ENCODE assay signal across 8 cellular contexts in the genomic region with DNA sequence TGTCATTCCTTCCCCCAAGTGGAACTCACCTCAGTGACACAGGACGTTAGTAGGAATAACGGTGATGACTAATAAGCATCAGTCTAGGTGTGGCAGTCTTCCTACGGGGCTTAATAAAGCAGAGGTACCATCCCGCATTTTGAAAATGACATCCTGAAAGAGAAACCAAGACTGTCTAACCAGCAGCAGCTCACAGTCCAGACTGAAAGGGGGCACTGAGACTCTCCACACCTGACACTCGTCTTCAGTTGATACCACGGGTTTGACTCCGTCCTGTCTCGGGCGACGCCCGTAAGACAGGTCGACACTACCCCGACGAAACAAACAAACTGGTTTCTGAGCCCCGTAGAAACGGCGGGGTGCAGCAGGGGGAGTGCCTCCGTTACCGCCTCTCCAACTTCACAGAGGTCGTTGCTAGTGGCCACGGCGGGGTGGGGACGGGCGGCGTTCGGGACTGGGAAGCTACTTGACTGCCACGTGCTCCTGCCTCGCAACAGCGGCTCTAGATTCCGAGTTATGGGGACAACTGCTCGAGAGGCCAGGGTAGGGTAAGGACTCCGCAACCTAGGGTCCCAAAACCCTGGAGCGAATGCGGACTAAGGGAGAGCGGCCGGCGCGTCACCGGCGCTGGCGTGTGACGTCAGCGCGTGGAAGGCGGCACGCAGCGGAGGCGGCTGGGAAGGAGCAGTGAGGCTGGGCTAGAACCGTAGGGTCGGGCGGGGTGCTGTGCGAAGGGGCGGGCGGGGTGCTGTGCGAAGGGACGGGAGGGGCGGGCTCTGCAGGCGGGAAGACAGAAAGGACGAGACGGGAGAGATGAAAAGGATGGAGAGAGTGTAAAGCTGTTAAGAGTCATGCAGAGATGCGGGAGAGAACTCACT. TPM values are rescaled to one million over a fixed set of nuclear protein-coding genes. Genes with fewer than 3 reads are reported as not detected.
DNase-seq lines count a peak whose midpoint lies in the region; ATAC-seq and TF ChIP-seq lines count a peak whose summit lies in the region.

A gene with protein sequence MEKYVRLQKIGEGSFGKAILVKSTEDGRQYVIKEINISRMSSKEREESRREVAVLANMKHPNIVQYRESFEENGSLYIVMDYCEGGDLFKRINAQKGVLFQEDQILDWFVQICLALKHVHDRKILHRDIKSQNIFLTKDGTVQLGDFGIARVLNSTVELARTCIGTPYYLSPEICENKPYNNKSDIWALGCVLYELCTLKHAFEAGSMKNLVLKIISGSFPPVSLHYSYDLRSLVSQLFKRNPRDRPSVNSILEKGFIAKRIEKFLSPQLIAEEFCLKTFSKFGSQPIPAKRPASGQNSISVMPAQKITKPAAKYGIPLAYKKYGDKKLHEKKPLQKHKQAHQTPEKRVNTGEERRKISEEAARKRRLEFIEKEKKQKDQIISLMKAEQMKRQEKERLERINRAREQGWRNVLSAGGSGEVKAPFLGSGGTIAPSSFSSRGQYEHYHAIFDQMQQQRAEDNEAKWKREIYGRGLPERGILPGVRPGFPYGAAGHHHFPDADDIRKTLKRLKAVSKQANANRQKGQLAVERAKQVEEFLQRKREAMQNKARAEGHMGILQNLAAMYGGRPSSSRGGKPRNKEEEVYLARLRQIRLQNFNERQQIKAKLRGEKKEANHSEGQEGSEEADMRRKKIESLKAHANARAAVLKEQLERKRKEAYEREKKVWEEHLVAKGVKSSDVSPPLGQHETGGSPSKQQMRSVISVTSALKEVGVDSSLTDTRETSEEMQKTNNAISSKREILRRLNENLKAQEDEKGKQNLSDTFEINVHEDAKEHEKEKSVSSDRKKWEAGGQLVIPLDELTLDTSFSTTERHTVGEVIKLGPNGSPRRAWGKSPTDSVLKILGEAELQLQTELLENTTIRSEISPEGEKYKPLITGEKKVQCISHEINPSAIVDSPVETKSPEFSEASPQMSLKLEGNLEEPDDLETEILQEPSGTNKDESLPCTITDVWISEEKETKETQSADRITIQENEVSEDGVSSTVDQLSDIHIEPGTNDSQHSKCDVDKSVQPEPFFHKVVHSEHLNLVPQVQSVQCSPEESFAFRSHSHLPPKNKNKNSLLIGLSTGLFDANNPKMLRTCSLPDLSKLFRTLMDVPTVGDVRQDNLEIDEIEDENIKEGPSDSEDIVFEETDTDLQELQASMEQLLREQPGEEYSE (N-terminal part only) (minus strand): TSS at position 593 of the 878 bp plus-strand sequence. CDS start 9,953 bp downstream, outside the sequence.

- H3K9me3 Mint-ChIP-seq in progenitor cell of endocrine pancreas (ENCODE audit: low read depth): no peaks in the 10 kb centered on the region

- WGBS in adrenal gland, 4 donors: 0 to 1% (median 0%) methylated on average over 41 to 61 of the region's 61 CpGs

- peak; percentile 85 for DNase-seq in GM13977 (ENCODE audit: low spot score)
- peak; percentile 64 for DNase-seq in NCI-H146 treated with DMSO at 0.1 percent for 48 hours (lab: John Stamatoyannopoulos, UW; ENCODE audit: unreplicated experiment)
- DNase-seq in T-helper 1 cell: peak; percentile 74 to 94 (median 81)
- peak; percentile 84 to 92 (median 89) for DNase-seq in adrenal gland
- DNase-seq in left ventricle myocardium inferior: peak; percentile 92
- DNase-seq in progenitor cell of endocrine pancreas (ENCODE audit: low spot score, unreplicated experiment): peak; percentile 66
- DNase-seq in ureter (ENCODE audit: low spot score): peak; percentile 86

- H3K27ac ChIP-seq in adrenal gland (peak within 1 kb of the TSS; percentile 77 to 98 (median 96)), left ventricle myocardium inferior (replicated peaks) (peak within 1 kb of the TSS; percentile 98)

- no peaks in the 10 kb centered on the region for H3K36me3 Mint-ChIP-seq in progenitor cell of endocrine pancreas (ENCODE audit: insufficient read depth)

- peak within 1 kb of the TSS; percentile 97 for H3K4me3 Mint-ChIP-seq in progenitor cell of endocrine pancreas (ENCODE audit: low read depth)

- H3K36me3 ChIP-seq in adrenal gland (replicated peaks in 1 of 2) (no peaks in the 10 kb centered on the region), left ventricle myocardium inferior (peaks cover 4% of the 10 kb centered on the region)

- peak; percentile 86 to 89 for TF ChIP-seq POLR2A in adrenal gland (IDR thresholded peaks at IDR 0.05)

- no peaks in the 10 kb centered on the region for H3K27me3 Mint-ChIP-seq in progenitor cell of endocrine pancreas

- peaks cover 24% of the 10 kb centered on the region for H3K4me1 Mint-ChIP-seq in progenitor cell of endocrine pancreas (ENCODE audit: low read depth)

- H3K27ac Mint-ChIP-seq in progenitor cell of endocrine pancreas: peak within 1 kb of the TSS; percentile 99

- TF ChIP-seq CTCF in GM13977 (IDR thresholded peaks at IDR 0.05; ENCODE audit: extremely low read depth, insufficient read depth, missing control alignments): no peak
- peak in 1 of 6 experiments; percentile 6 for TF ChIP-seq CTCF in adrenal gland (IDR thresholded peaks at IDR 0.05)
- TF ChIP-seq CTCF in left ventricle myocardium inferior (IDR thresholded peaks at IDR 0.05; ENCODE audit: borderline replicate concordance): no peak
- no peak for TF ChIP-seq CTCF in progenitor cell of endocrine pancreas (IDR thresholded peaks at IDR 0.05; ENCODE audit: unreplicated experiment)

- H3K9me3 ChIP-seq in adrenal gland (replicated peaks in 1 of 3) (no peaks in the 10 kb centered on the region), left ventricle myocardium inferior (replicated peaks) (no peaks in the 10 kb centered on the region)

- H3K27me3 ChIP-seq in adrenal gland (no peaks in the 10 kb centered on the region), left ventricle myocardium inferior (ENCODE audit: low read depth) (no peaks in the 10 kb centered on the region)

- intact Hi-C loops in adrenal gland (cut with DNase I) (loop anchor here in 1 of 2 donors (10.0 kb wide), 1 partner anchor 433 kb away; no protein-coding TSS in a partner anchor), left ventricle myocardium inferior (cut with micrococcal nuclease) (loop anchor here (10.0 kb wide), 1 partner anchor 413 kb away; the partner anchor contains the start of gene MFAP3L)

- peaks cover 0 to 26% of the 10 kb centered on the region in 2 donors for H3K4me1 ChIP-seq in adrenal gland (replicated peaks in 1 of 2)
- H3K4me1 ChIP-seq in left ventricle myocardium inferior: peaks cover 38% of the 10 kb centered on the region

- ATAC-seq in HG02870 (IDR thresholded peaks at IDR 0.05; ENCODE audit: unreplicated experiment): peak; percentile 92

- H3K4me3 ChIP-seq in adrenal gland (peak within 1 kb of the TSS; percentile 56 to 96 (median 72)), left ventricle myocardium inferior (peak within 1 kb of the TSS; percentile 90)

- in situ Hi-C loops in GM13977 (cut with MboI; ENCODE audit: low pct_unique_long_range_greater_than_20kb, low sequenced_read_pairs, unreplicated experiment): loop anchor here (25.0 kb wide), 1 partner anchor 400 kb away; no protein-coding TSS in a partner anchor

RNA-seq across cellular contexts. Expression of the gene that starts here (rescaled TPM):
- 10 to 100 TPM in 6 of 8 donors, 1 to 10 TPM in 2; 6.6 to 23.0 (median 12.6) TPM for total RNA-seq in adrenal gland
- 10 to 100 TPM in 1 of 3 donors, 1 to 10 TPM in 2; 4.2 to 14.3 (median 6.9) TPM for polyA plus RNA-seq in adrenal gland
- total RNA-seq in left ventricle myocardium inferior: 15.5 TPM
- total RNA-seq in progenitor cell of endocrine pancreas: 14.1 and 15.0 TPM in 2 replicates
- 19.3 TPM for total RNA-seq in ureter

Comparison
In these comparisons a context has a peak if more than half of its experiments do, and no peak if none do; other contexts are left out.
1. Peak in every context shown above with its lines: DNase-seq, ATAC-seq, H3K4me3 ChIP-seq and H3K27ac ChIP-seq.